Comparison of ENCODE assay signal across 21 cellular contexts in the genomic region with DNA sequence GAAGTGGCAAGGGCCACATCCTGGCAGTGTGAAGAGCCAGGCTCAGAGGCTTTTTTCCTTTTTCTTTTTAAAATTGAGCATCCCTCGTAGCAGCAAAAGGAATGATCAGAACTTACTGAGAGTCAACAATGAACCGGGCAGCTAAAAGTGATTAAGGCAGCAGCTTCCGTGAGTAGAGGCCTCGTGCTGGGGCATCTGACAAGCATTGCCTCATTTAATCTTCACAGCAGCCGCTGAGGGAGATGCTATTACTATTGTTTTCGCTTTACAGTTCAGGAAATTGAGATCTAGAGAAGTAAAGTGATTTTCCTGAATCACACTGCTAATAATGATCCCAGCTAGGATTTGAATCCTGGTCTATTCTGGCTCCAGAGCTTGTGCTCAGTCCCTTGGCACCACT. TPM values are rescaled to one million over a fixed set of nuclear protein-coding genes. Genes with fewer than 3 reads are reported as not detected.
"Had no signal": no experiment of that assay in that cellular context is flagged by ENCODE, and none has a peak within 500 bp of the region (broad histone marks: within the 10 kb centered on the region; RNA-seq: fewer than 3 reads in every experiment).

No MANE protein-coding gene starts in this region.

- H3K4me1 ChIP-seq: right lobe of liver, tibial artery had no signal

- H3K4me3 Mint-ChIP-seq: activated naive CD4-positive, alpha-beta T cell treated with anti-CD3 and anti-CD28 coated beads for 36 hours; activated naive CD8-positive, alpha-beta T cell treated with anti-CD3 and anti-CD28 coated beads, Interleukin-2, amount 10 ng/mL, durations not matched to agents 7 days and 5 days; nephron progenitor cell; stimulated activated effector memory CD8-positive, alpha-beta T cell treated with anti-CD3 and anti-CD28 coated beads, Interleukin-12 subunit alpha, Interleukin-12 subunit beta, amount 100 ng/mL, for 72 hours; stimulated activated naive CD8-positive, alpha-beta T cell treated with anti-CD3 and anti-CD28 coated beads, Interleukin-15, amount 100 ng/mL, for 72 hours had no signal

- H3K27me3 ChIP-seq: right lobe of liver, tibial artery had no signal

- H3K9me3 Mint-ChIP-seq: activated naive CD4-positive, alpha-beta T cell treated with anti-CD3 and anti-CD28 coated beads for 36 hours; activated naive CD8-positive, alpha-beta T cell treated with anti-CD3 and anti-CD28 coated beads, Interleukin-2, amount 10 ng/mL, durations not matched to agents 7 days and 5 days; nephron progenitor cell; stimulated activated effector memory CD8-positive, alpha-beta T cell treated with anti-CD3 and anti-CD28 coated beads, Interleukin-12 subunit alpha, Interleukin-12 subunit beta, amount 100 ng/mL, for 72 hours; stimulated activated naive CD8-positive, alpha-beta T cell treated with anti-CD3 and anti-CD28 coated beads, Interleukin-15, amount 100 ng/mL, for 72 hours had no signal

- H3K9me3 ChIP-seq: mucosa of descending colon, right lobe of liver, tibial artery had no signal

- DNase-seq: activated CD4-positive, alpha-beta T cell treated with anti-CD3 and anti-CD28 coated beads for 1 hour; activated CD8-positive, alpha-beta memory T cell treated with anti-CD3 and anti-CD28 coated beads, Interleukin-2, amount 50 U/mL, for 48 hours; activated effector memory CD4-positive, alpha-beta T cell treated with Interleukin-2 at 50 U/mL for 16 hours; activated naive CD4-positive, alpha-beta T cell treated with anti-CD3 and anti-CD28 coated beads for 36 hours; activated naive CD8-positive, alpha-beta T cell treated with anti-CD3 and anti-CD28 coated beads, Interleukin-2, amount 10 ng/mL, durations not matched to agents 7 days and 5 days; activated T-cell treated with anti-CD3 and anti-CD28 coated beads, Interleukin-2, amount 50 U/mL, for 48 hours; amygdala; cortex of kidney; erythroblast; head of caudate nucleus; mesenchymal stem cell; mucosa of descending colon; nephron progenitor cell; nucleus accumbens; right lobe of liver; stimulated activated CD4-positive, alpha-beta T cell treated with anti-CD3 and anti-CD28 coated beads, Interleukin-2, amount 100 ng/mL, for 24 hours; stimulated activated naive CD8-positive, alpha-beta T cell treated with anti-CD3 and anti-CD28 coated beads, Interleukin-15, amount 100 ng/mL, for 72 hours; T-helper 1 cell; tibial artery had no signal

- H3K27ac Mint-ChIP-seq: activated naive CD4-positive, alpha-beta T cell treated with anti-CD3 and anti-CD28 coated beads for 36 hours; activated naive CD8-positive, alpha-beta T cell treated with anti-CD3 and anti-CD28 coated beads, Interleukin-2, amount 10 ng/mL, durations not matched to agents 7 days and 5 days; nephron progenitor cell; stimulated activated effector memory CD8-positive, alpha-beta T cell treated with anti-CD3 and anti-CD28 coated beads, Interleukin-12 subunit alpha, Interleukin-12 subunit beta, amount 100 ng/mL, for 72 hours had no signal

- H3K4me3 ChIP-seq: mucosa of descending colon, right lobe of liver, skin epidermis, tibial artery had no signal

- ATAC-seq: mucosa of descending colon; stimulated activated effector memory CD8-positive, alpha-beta T cell treated with anti-CD3 and anti-CD28 coated beads, Interleukin-12 subunit alpha, Interleukin-12 subunit beta, amount 100 ng/mL, for 72 hours; stimulated activated naive CD8-positive, alpha-beta T cell treated with anti-CD3 and anti-CD28 coated beads, Interleukin-15, amount 100 ng/mL, for 72 hours had no signal

- H3K27ac ChIP-seq: right lobe of liver, tibial artery had no signal

- H3K36me3 Mint-ChIP-seq: activated naive CD8-positive, alpha-beta T cell treated with anti-CD3 and anti-CD28 coated beads, Interleukin-2, amount 10 ng/mL, durations not matched to agents 7 days and 5 days; stimulated activated effector memory CD8-positive, alpha-beta T cell treated with anti-CD3 and anti-CD28 coated beads, Interleukin-12 subunit alpha, Interleukin-12 subunit beta, amount 100 ng/mL, for 72 hours had no signal

- H3K36me3 ChIP-seq: right lobe of liver, tibial artery had no signal

- H3K4me1 Mint-ChIP-seq: activated naive CD8-positive, alpha-beta T cell treated with anti-CD3 and anti-CD28 coated beads, Interleukin-2, amount 10 ng/mL, durations not matched to agents 7 days and 5 days; stimulated activated effector memory CD8-positive, alpha-beta T cell treated with anti-CD3 and anti-CD28 coated beads, Interleukin-12 subunit alpha, Interleukin-12 subunit beta, amount 100 ng/mL, for 72 hours; stimulated activated naive CD8-positive, alpha-beta T cell treated with anti-CD3 and anti-CD28 coated beads, Interleukin-15, amount 100 ng/mL, for 72 hours had no signal

RNA-seq across cellular contexts. Expression of a gene that starts 30.7 kb away (rescaled TPM):
- total RNA-seq: activated naive CD4-positive, alpha-beta T cell treated with anti-CD3 and anti-CD28 coated beads for 36 hours had no signal
